ENCODE assay signal across 17 cellular contexts in the genomic region with DNA sequence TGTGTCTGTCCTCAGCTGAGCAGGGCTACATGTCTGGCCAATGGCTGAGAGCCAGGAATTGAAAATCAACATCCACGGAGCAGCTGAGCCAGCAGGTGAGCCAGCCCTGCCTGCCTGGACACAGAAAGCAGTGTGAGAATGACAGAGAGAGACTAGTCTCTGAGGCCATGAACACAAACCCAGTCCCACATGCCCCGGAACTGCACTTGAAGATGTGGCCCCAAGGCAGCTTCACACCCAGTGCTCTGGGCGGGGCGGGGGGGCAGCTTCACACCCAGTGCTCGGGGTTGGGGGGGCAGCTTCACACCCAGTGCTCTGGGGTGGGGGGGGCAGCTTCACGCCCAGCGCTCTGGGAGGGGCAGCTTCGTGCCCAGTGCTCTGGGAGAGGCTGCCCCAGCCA. TPM values are rescaled to one million over a fixed set of nuclear protein-coding genes. Genes with fewer than 3 reads are reported as not detected.
DNase-seq lines count a peak whose midpoint lies in the region; ATAC-seq and TF ChIP-seq lines count a peak whose summit lies in the region.
"Had no signal": no experiment of that assay in that cellular context is flagged by ENCODE, and none has a peak within 500 bp of the region (broad histone marks: within the 10 kb centered on the region; RNA-seq: fewer than 3 reads in every experiment).

No MANE protein-coding gene starts in this region.

- H2AFZ ChIP-seq in H9 (ENCODE audit: low read length) = no peak overlapping the region

- H4K5ac ChIP-seq in H9 (ENCODE audit: insufficient read length, low read depth, low read length) = no peak overlapping the region

- no peaks in the 10 kb centered on the region for H3K79me1 ChIP-seq in H9 (ENCODE audit: insufficient read depth, low read depth, low read length, poor library complexity, severe bottlenecking)

- H3K79me2 ChIP-seq in H9 (ENCODE audit: insufficient read depth, low read length) = no peaks in the 10 kb centered on the region

- H2BK12ac ChIP-seq in H9 (ENCODE audit: insufficient read length, low read depth, low read length) = no peak overlapping the region

- no peak overlapping the region for H3K27ac ChIP-seq in H9 (ENCODE audit: insufficient read length, low read depth, low read length)
- H3K27ac ChIP-seq in body of pancreas = no peak overlapping the region
- no peak overlapping the region for H3K27ac ChIP-seq in A673 (ENCODE audit: low read depth, low read length, poor library complexity, severe bottlenecking)
- H3K27ac ChIP-seq: esophagus muscularis mucosa, neutrophil, sigmoid colon, tibial artery had no signal

- H3K4me1 Mint-ChIP-seq in H9 = peaks cover 24 to 25% of the 10 kb centered on the region in 2 experiments
- H3K4me1 Mint-ChIP-seq in neural crest cell = peaks cover 16% of the 10 kb centered on the region

- no peak overlapping the region for H3K4me3 Mint-ChIP-seq in H9
- no peak overlapping the region for H3K4me3 Mint-ChIP-seq in neural crest cell
- H3K4me3 Mint-ChIP-seq: B cell, WTC11 had no signal

- H3K4me2 ChIP-seq in H9 (ENCODE audit: insufficient read depth, insufficient read length, low read length) = no peak overlapping the region

- no peaks in the 10 kb centered on the region for H3K36me3 ChIP-seq in body of pancreas (replicated peaks in 1 of 2; ENCODE audit: insufficient read depth in 1 of 2, low read depth in 2 of 2)
- H3K36me3 ChIP-seq in A673 (ENCODE audit: insufficient read depth, low read length, poor library complexity, severe bottlenecking) = no peaks in the 10 kb centered on the region
- H3K36me3 ChIP-seq: neutrophil, sigmoid colon had no signal

- TF ChIP-seq POLR2A in body of pancreas (IDR thresholded peaks at IDR 0.05) = no peak
- TF ChIP-seq POLR2A in lower leg skin (IDR thresholded peaks at IDR 0.05) = no peak

- H3K4ac ChIP-seq in H9 (ENCODE audit: low read depth, low read length) = no peak overlapping the region

- no peak for ATAC-seq in body of pancreas
- ATAC-seq: WTC11 had no signal

- H2BK20ac ChIP-seq in H9 (ENCODE audit: low read depth, low read length, poor library complexity, severe bottlenecking) = no peak overlapping the region

- H2BK5ac ChIP-seq in H9 (ENCODE audit: insufficient read length, low read length) = no peak overlapping the region

- no peak overlapping the region for H4K91ac ChIP-seq in H9 (ENCODE audit: insufficient read length, low read depth, low read length)

- H3K56ac ChIP-seq in H9 (ENCODE audit: insufficient read length, low read depth, low read length) = no peak overlapping the region

- no peak overlapping the region for H3K23ac ChIP-seq in H9 (ENCODE audit: insufficient read length, low read depth, low read length)

- H3K36me3 Mint-ChIP-seq in H9 (ENCODE audit: insufficient read depth in 1 of 3, low read depth in 3 of 3) (peaks cover 14 to 27% (median 22%) of the 10 kb centered on the region in 3 experiments), neural crest cell (ENCODE audit: low read depth) (peaks cover 5% of the 10 kb centered on the region)

- H3K14ac ChIP-seq in H9 (ENCODE audit: insufficient read depth, low read length) = no peak overlapping the region

- no peak overlapping the region for H4K8ac ChIP-seq in H9 (replicated peaks; ENCODE audit: insufficient read length, low read depth, low read length)

- CTCF ChIA-PET in A673 (lab: Charles Lee) = no interaction called here

- no peak overlapping the region for H2BK120ac ChIP-seq in H9 (ENCODE audit: low read depth, low read length, poor library complexity, severe bottlenecking)

- no CpG with 5 or more reads among the region's 8 CpGs for WGBS in H9 (ENCODE audit: extremely low coverage, insufficient read length, low lambda C conversion rate)
- 15 to 49% methylated on average over 4 to 7 of the region's 8 CpGs for WGBS in body of pancreas, 2 donors
- 26 to 27% methylated on average over 1 to 7 of the region's 8 CpGs for WGBS in lower leg skin, 2 donors

- H3K27me3 Mint-ChIP-seq in H9 (ENCODE audit: low read depth) = no peaks in the 10 kb centered on the region
- H3K27me3 Mint-ChIP-seq in neural crest cell (ENCODE audit: low read depth) = peaks cover 22% of the 10 kb centered on the region
- H3K27me3 Mint-ChIP-seq: B cell had no signal

- no peaks in the 10 kb centered on the region for H4K20me1 ChIP-seq in H9 (ENCODE audit: control insufficient read depth, insufficient read depth, insufficient read length)

- no peak overlapping the region for H3K9ac ChIP-seq in H9 (ENCODE audit: extremely low read depth, insufficient read length, low read length)

- H3K4me1 ChIP-seq in H9 (ENCODE audit: insufficient read depth, low read length) (peaks cover 6% of the 10 kb centered on the region; the same call in 1 of the 2 replicates), body of pancreas (peaks cover 67% of the 10 kb centered on the region), A673 (ENCODE audit: insufficient read depth, low read length, poor library complexity, severe bottlenecking) (no peaks in the 10 kb centered on the region)
- H3K4me1 ChIP-seq: sigmoid colon, tibial artery had no signal

- POLR2A ChIA-PET in A673 (lab: Charles Lee; ENCODE audit: low non-redundant PET) = no interaction called here

- peak overlapping the region in 2 of 3 experiments; percentile 40 to 81; a peak in 2 of 7 replicates for H3K27ac Mint-ChIP-seq in H9
- peak overlapping the region; percentile 57 for H3K27ac Mint-ChIP-seq in neural crest cell (ENCODE audit: unreplicated experiment)
- H3K27ac Mint-ChIP-seq: B cell had no signal

- no peak overlapping the region for H2AK5ac ChIP-seq in H9 (ENCODE audit: insufficient read length, low read length)

- peak; percentile 72 for DNase-seq in COLO668 (lab: John Stamatoyannopoulos, UW; ENCODE audit: unreplicated experiment)
- DNase-seq in H9 = no peak
- peak; percentile 49 to 86 (median 76) for DNase-seq in body of pancreas
- no peak for DNase-seq in neural crest cell (ENCODE audit: low read depth, low spot score)
- DNase-seq in A673 (ENCODE audit: low spot score) = no peak
- no peak for DNase-seq in putamen (ENCODE audit: low spot score)
- no peak for DNase-seq in OCI-M2 (lab: John Stamatoyannopoulos, UW; ENCODE audit: unreplicated experiment)
- no peak for DNase-seq in lower leg skin (ENCODE audit: low spot score in 2 of 2)
- DNase-seq: DND-41; Right ventricle myocardium superior; sigmoid colon; stimulated activated CD4-positive, alpha-beta T cell treated with anti-CD3 and anti-CD28 coated beads, Interleukin-2, amount 100 ng/mL, for 48 hours; tibial artery had no signal

- H3K9me3 ChIP-seq in H9 (ENCODE audit: control insufficient read depth, low read depth, low read length) (no peaks in the 10 kb centered on the region), body of pancreas (no peaks in the 10 kb centered on the region), A673 (ENCODE audit: low read depth, low read length, poor library complexity, severe bottlenecking) (no peaks in the 10 kb centered on the region)
- H3K9me3 ChIP-seq: neutrophil, sigmoid colon had no signal

- H3K9me3 Mint-ChIP-seq in H9 = peaks cover 5 to 7% of the 10 kb centered on the region in 2 experiments; a peak in 2 of 5 replicates
- peaks cover 3% of the 10 kb centered on the region for H3K9me3 Mint-ChIP-seq in neural crest cell

- no TSS peak for BruUV-seq in A673 (replicated peaks; lab: Mats Ljungman, UMichigan)

- no peak overlapping the region for H2BK15ac ChIP-seq in H9 (ENCODE audit: low read depth, low read length)

- H3K23me2 ChIP-seq in H9 (ENCODE audit: insufficient read length, low read depth, low read length, poor library complexity, severe bottlenecking) = peaks cover 4% of the 10 kb centered on the region

- no peak for TF ChIP-seq CTCF in H9 (conservative IDR thresholded peaks at IDR 0.05)
- TF ChIP-seq CTCF in body of pancreas (IDR thresholded peaks at IDR 0.05) = no peak
- no peak for TF ChIP-seq CTCF in neural crest cell (conservative IDR thresholded peaks at IDR 0.05)
- TF ChIP-seq CTCF in A673 (conservative IDR thresholded peaks at IDR 0.05; ENCODE audit: low read depth, low read length) = no peak
- TF ChIP-seq CTCF in lower leg skin (IDR thresholded peaks at IDR 0.05) = no peak

- intact Hi-C loops in body of pancreas (cut with DNase I) = no loop called here
- intact Hi-C loops in A673 (cut with micrococcal nuclease; ENCODE audit: unreplicated experiment) = no loop called here
- intact Hi-C loops in lower leg skin (cut with DNase I; ENCODE audit: low total_unique reads) = no loop called here

- H3K18ac ChIP-seq in H9 (ENCODE audit: insufficient read length, low read depth, low read length) = no peak overlapping the region

- H3K27me3 ChIP-seq in H9 (ENCODE audit: insufficient read depth, low read length) (no peaks in the 10 kb centered on the region), body of pancreas (no peaks in the 10 kb centered on the region), A673 (replicated peaks; ENCODE audit: insufficient read depth, low read depth, low read length, poor library complexity) (no peaks in the 10 kb centered on the region)

- no peak overlapping the region for H3T11ph ChIP-seq in H9 (ENCODE audit: low read length)

- H3K4me3 ChIP-seq in body of pancreas (no peak overlapping the region), A673 (ENCODE audit: low read depth, low read length, poor library complexity, severe bottlenecking) (no peak overlapping the region), lower leg skin (ENCODE audit: low read depth, poor library complexity, severe bottlenecking) (no peak overlapping the region)
- H3K4me3 ChIP-seq: esophagus muscularis mucosa, sigmoid colon, tibial artery had no signal

RNA-seq across cellular contexts. Expression of a gene that starts 37.7 kb away (rescaled TPM):
- total RNA-seq in H9 (2021) (82.5 and 86.3 TPM in 2 replicates), body of pancreas (10 to 100 TPM; 34.2 to 43.5 TPM), neural crest cell (86.4 and 87.0 TPM in 2 replicates), A673 (2021) (83.0 and 90.1 TPM in 2 replicates), lower leg skin (10 to 100 TPM; 26.8 to 43.5 (median 32.7) TPM)

Comparison
In these comparisons a context has a peak if more than half of its experiments do, and no peak if none do; other contexts are left out.
1. DNase-seq: peak in COLO668 (single experiment) and body of pancreas (4 of 4); none in H9 (single experiment), neural crest cell (single experiment), A673 (single experiment), putamen (single experiment), OCI-M2 (single experiment) and lower leg skin (0 of 2).